14 cellular contexts compared by ENCODE assay signal in the genomic region with DNA sequence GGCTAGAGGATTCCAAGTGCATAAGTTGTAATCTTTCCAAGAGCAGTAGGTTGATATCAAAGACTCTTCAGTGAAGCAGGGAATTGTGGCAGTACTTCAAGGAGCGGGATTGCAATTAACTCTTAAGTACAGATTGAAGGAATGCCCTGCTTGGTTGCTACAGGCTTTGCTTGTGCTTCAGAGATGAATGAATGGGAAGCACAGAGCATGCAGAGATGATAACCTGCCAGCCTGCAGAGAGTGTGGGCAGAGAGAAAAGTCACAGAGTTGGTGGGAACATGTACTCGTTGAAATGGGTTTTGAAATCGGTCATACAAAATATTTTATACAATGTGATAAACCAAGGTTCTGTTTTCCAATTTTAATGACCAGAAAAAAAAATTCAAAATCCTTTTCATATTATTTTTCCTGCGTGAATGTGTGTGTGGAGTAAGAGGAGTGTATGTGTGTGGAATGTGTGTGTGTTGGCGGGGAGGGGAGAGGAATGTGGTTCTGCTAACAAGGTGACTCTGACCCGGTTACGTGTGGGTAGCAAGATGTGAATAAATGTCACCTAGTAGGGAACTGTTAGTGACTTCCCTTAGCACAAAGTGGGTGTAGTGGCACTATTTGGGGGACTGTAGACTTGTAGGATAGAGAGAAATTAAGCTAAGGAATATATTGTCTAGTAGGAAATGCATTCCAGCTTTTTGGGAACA.
DNase-seq lines count a peak whose midpoint lies in the region; ATAC-seq and TF ChIP-seq lines count a peak whose summit lies in the region.
"Had no signal": no experiment of that assay in that cellular context is flagged by ENCODE, and none has a peak within 500 bp of the region (broad histone marks: within the 10 kb centered on the region; RNA-seq: fewer than 3 reads in every experiment).

No MANE protein-coding gene starts in this region.

- no peak overlapping the region for H3K27ac Mint-ChIP-seq in MCF 10A (ENCODE audit: low read depth, unreplicated experiment)
- H3K27ac Mint-ChIP-seq: CD4-positive, CD25-positive, alpha-beta regulatory T cell had no signal

- 21% methylated on average over 7 of the region's 7 CpGs for WGBS in mammary epithelial cell (ENCODE audit: low coverage, missing lambda C conversion rate)

- no peak overlapping the region for H3K4me3 ChIP-seq in mammary epithelial cell (replicated peaks in 1 of 3; ENCODE audit: insufficient read depth in 1 of 3, low read depth in 2 of 3, low read length in 3 of 3)
- H3K4me3 ChIP-seq in osteoblast (ENCODE audit: insufficient read depth, low read length) = no peak overlapping the region
- H3K4me3 ChIP-seq: BLaER1 treated with 17β-estradiol and CSF1 and Interleukin-3, amounts not matched to agents 10 nM and 100 nM had no signal

- no peak overlapping the region for H3K9ac ChIP-seq in mammary epithelial cell (ENCODE audit: insufficient read depth, low read length)
- H3K9ac ChIP-seq: BLaER1 treated with 17β-estradiol and CSF1 and Interleukin-3, amounts not matched to agents 10 nM and 100 nM had no signal

- no peaks in the 10 kb centered on the region for H4K20me1 ChIP-seq in mammary epithelial cell (ENCODE audit: insufficient read depth, low read length)
- no peaks in the 10 kb centered on the region for H4K20me1 ChIP-seq in osteoblast (ENCODE audit: insufficient read depth, low read length)
- H4K20me1 ChIP-seq: BLaER1 treated with 17β-estradiol and CSF1 and Interleukin-3, amounts not matched to agents 10 nM and 100 nM had no signal

- H3K27ac ChIP-seq in mammary epithelial cell (ENCODE audit: insufficient read depth, low read depth, low read length) = no peak overlapping the region
- no peak overlapping the region for H3K27ac ChIP-seq in osteoblast (ENCODE audit: low read depth, low read length)
- H3K27ac ChIP-seq: BLaER1 treated with 17β-estradiol and CSF1 and Interleukin-3, amounts not matched to agents 10 nM and 100 nM; HL-60 had no signal

- POLR2A ChIA-PET in MCF 10A (lab: Yijun Ruan, JAX) = interaction anchor here (1.3 kb wide), 1 partner anchor 19 kb away, joined by 3 read pairs; no protein-coding TSS in a partner anchor

- TF ChIP-seq CTCF in mammary epithelial cell (conservative IDR thresholded peaks at IDR 0.05 in 1 of 2, IDR thresholded peaks at IDR 0.05 in 1 of 2; ENCODE audit: extremely low read depth in 1 of 2, insufficient read depth in 1 of 2, low read depth in 1 of 2, low read length in 2 of 2) = no peak
- no peak for TF ChIP-seq CTCF in MCF 10A (IDR thresholded peaks at IDR 0.05; ENCODE audit: unreplicated experiment)
- TF ChIP-seq CTCF in osteoblast (IDR thresholded peaks at IDR 0.05; ENCODE audit: extremely low read depth, low read depth, low read length) = no peak

- H3K4me3 Mint-ChIP-seq in MCF 10A (ENCODE audit: unreplicated experiment) = no peak overlapping the region
- H3K4me3 Mint-ChIP-seq: CD4-positive, CD25-positive, alpha-beta regulatory T cell had no signal

- H3K27me3 Mint-ChIP-seq in MCF 10A (ENCODE audit: insufficient read depth, unreplicated experiment) = no peaks in the 10 kb centered on the region
- H3K27me3 Mint-ChIP-seq: CD4-positive, CD25-positive, alpha-beta regulatory T cell had no signal

- peaks cover 6% of the 10 kb centered on the region for H3K4me1 Mint-ChIP-seq in MCF 10A (ENCODE audit: insufficient read depth, unreplicated experiment)
- H3K4me1 Mint-ChIP-seq: CD4-positive, CD25-positive, alpha-beta regulatory T cell had no signal

- H3K36me3 ChIP-seq in mammary epithelial cell (ENCODE audit: insufficient read depth, low read length) (no peaks in the 10 kb centered on the region), osteoblast (ENCODE audit: insufficient read depth, low read length) (no peaks in the 10 kb centered on the region)
- H3K36me3 ChIP-seq: BLaER1 treated with 17β-estradiol and CSF1 and Interleukin-3, amounts not matched to agents 10 nM and 100 nM had no signal

- no peak for ATAC-seq in HG02852 (IDR thresholded peaks at IDR 0.05; ENCODE audit: unreplicated experiment)

- peak overlapping the region; percentile 50 for H2AFZ ChIP-seq in mammary epithelial cell (ENCODE audit: low read depth, low read length)
- H2AFZ ChIP-seq in osteoblast (ENCODE audit: low read length) = no peak overlapping the region

- intact Hi-C loops in mammary epithelial cell (cut with micrococcal nuclease) = loop anchor here (10.0 kb wide), 1 partner anchor 697 kb away; the partner anchor contains the start of gene GATA3
- intact Hi-C loops in MCF 10A (cut with micrococcal nuclease) = loop anchor here (10.0 kb wide), 1 partner anchor 697 kb away; the partner anchor contains the start of gene GATA3

- H3K36me3 Mint-ChIP-seq in MCF 10A (ENCODE audit: insufficient read depth, unreplicated experiment) = no peaks in the 10 kb centered on the region
- H3K36me3 Mint-ChIP-seq: CD4-positive, CD25-positive, alpha-beta regulatory T cell had no signal

- no TSS peak for BruUV-seq in mammary epithelial cell (replicated peaks; lab: Mats Ljungman, UMichigan)
- no TSS peak for BruUV-seq in MCF 10A (replicated peaks; lab: Mats Ljungman, UMichigan)

- H3K9me3 ChIP-seq in mammary epithelial cell (replicated peaks; ENCODE audit: insufficient read depth, low read length) (no peaks in the 10 kb centered on the region), osteoblast (ENCODE audit: low read depth, low read length) (no peaks in the 10 kb centered on the region)
- H3K9me3 ChIP-seq: BLaER1 treated with 17β-estradiol and CSF1 and Interleukin-3, amounts not matched to agents 10 nM and 100 nM had no signal

- DNase-seq in mammary epithelial cell = no peak
- no peak for DNase-seq in MCF 10A (ENCODE audit: unreplicated experiment)
- DNase-seq in left kidney (ENCODE audit: low read depth, low spot score) = peak; percentile 31
- DNase-seq in osteoblast (ENCODE audit: insufficient read length, low spot score, missing footprints) = peak; percentile 53
- no peak for DNase-seq in NCI-H69 (lab: John Stamatoyannopoulos, UW)
- DNase-seq in ACHN = no peak
- DNase-seq: 8988T; Calu3; CD4-positive, CD25-positive, alpha-beta regulatory T cell; DMS 273 treated with DMSO at 0.1 percent for 48 hours; H7 had no signal

- H3K4me2 ChIP-seq in mammary epithelial cell (ENCODE audit: insufficient read depth, low read depth, low read length) (no peak overlapping the region), osteoblast (ENCODE audit: insufficient read depth, low read length) (no peak overlapping the region)
- H3K4me2 ChIP-seq: BLaER1 treated with 17β-estradiol and CSF1 and Interleukin-3, amounts not matched to agents 10 nM and 100 nM had no signal

- H3K27me3 ChIP-seq in mammary epithelial cell (ENCODE audit: insufficient read depth, low read length) (no peaks in the 10 kb centered on the region), osteoblast (ENCODE audit: insufficient read depth, low read length) (no peaks in the 10 kb centered on the region)
- H3K27me3 ChIP-seq: BLaER1 treated with 17β-estradiol and CSF1 and Interleukin-3, amounts not matched to agents 10 nM and 100 nM had no signal

- H3K4me1 ChIP-seq in mammary epithelial cell (ENCODE audit: insufficient read depth, low read length) (no peaks in the 10 kb centered on the region), osteoblast (ENCODE audit: insufficient read depth, low read length) (no peaks in the 10 kb centered on the region)
- H3K4me1 ChIP-seq: BLaER1 treated with 17β-estradiol and CSF1 and Interleukin-3, amounts not matched to agents 10 nM and 100 nM had no signal

- in situ Hi-C loops in mammary epithelial cell (cut with MboI; ENCODE audit: low sequenced_read_pairs in 2 of 2) = no loop called here
- in situ Hi-C loops in ACHN (cut with HindIII; ENCODE audit: low pct_ligation_motif_present, low pct_unique_long_range_greater_than_20kb, low sequenced_read_pairs) = no loop called here

- H3K79me2 ChIP-seq in mammary epithelial cell (ENCODE audit: insufficient read depth, low read length) = no peaks in the 10 kb centered on the region
- no peaks in the 10 kb centered on the region for H3K79me2 ChIP-seq in osteoblast (ENCODE audit: insufficient read depth, low read length)

- no peaks in the 10 kb centered on the region for H3K9me3 Mint-ChIP-seq in MCF 10A (ENCODE audit: unreplicated experiment)

- dilution Hi-C loops in mammary epithelial cell (cut with HindIII; ENCODE audit: low sequenced_read_pairs) = no loop called here

- CTCF ChIA-PET in mammary epithelial cell (lab: Charles Lee; ENCODE audit: low non-redundant PET) (no interaction called here), MCF 10A (lab: Yijun Ruan, JAX) (no interaction called here)

Comparison
In these comparisons a context has a peak if more than half of its experiments do, and no peak if none do; other contexts are left out.
1. DNase-seq: peak in left kidney (single experiment) and osteoblast (single experiment); none in mammary epithelial cell (single experiment), MCF 10A (single experiment), NCI-H69 (single experiment) and ACHN (single experiment).